ENCODE assay signal across 1 cellular context in the genomic region with DNA sequence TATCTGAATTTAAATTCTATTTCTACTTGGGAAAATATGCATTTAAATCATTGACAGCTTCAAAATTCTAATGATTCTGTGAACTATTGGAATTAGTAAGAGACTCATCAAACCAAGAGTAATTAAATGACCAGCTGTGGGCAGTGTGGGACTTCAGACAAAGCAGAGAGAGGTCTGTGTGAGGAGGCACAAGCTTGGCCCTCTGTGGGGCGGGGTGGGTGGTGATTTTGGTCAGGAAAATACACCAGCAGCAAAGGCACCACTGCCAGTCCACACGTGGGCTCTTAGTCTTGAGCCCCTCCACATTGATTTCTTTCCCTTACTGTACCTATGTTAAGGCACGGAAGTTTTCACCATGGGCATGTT.
TF ChIP-seq lines count a peak whose summit lies in the region.

No MANE protein-coding gene starts in this region.

TF ChIP-seq in K562, 482 proteins besides CTCF, POLR2A, EP300 and RAD21:
- TF ChIP-seq, protein P1, sequence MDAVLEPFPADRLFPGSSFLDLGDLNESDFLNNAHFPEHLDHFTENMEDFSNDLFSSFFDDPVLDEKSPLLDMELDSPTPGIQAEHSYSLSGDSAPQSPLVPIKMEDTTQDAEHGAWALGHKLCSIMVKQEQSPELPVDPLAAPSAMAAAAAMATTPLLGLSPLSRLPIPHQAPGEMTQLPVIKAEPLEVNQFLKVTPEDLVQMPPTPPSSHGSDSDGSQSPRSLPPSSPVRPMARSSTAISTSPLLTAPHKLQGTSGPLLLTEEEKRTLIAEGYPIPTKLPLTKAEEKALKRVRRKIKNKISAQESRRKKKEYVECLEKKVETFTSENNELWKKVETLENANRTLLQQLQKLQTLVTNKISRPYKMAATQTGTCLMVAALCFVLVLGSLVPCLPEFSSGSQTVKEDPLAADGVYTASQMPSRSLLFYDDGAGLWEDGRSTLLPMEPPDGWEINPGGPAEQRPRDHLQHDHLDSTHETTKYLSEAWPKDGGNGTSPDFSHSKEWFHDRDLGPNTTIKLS (IDR thresholded peaks at IDR 0.05; ENCODE audit: borderline replicate concordance, low read depth): no peak
- no peak for TF ChIP-seq FOXK2 (conservative IDR thresholded peaks at IDR 0.05 in 1 of 2, IDR thresholded peaks at IDR 0.05 in 1 of 2; ENCODE audit: low read depth in 2 of 2)
- TF ChIP-seq SNIP1 (IDR thresholded peaks at IDR 0.05; ENCODE audit: low read depth): no peak
- TF ChIP-seq RBFOX2 (IDR thresholded peaks at IDR 0.05; ENCODE audit: low read depth, low read length): no peak
- no peak for TF ChIP-seq RBM39 (optimal IDR thresholded peaks at IDR 0.05; ENCODE audit: low read depth, low read length)
- no peak for TF ChIP-seq PTRF (tag; IDR thresholded peaks at IDR 0.05)
- no peak for TF ChIP-seq FOXA1 (IDR thresholded peaks at IDR 0.05; ENCODE audit: borderline replicate concordance)
- no peak for TF ChIP-seq CBX8 (IDR thresholded peaks at IDR 0.05; ENCODE audit: borderline replicate concordance, extremely low read depth, low read depth, low read length, poor library complexity, severe bottlenecking)
- TF ChIP-seq RUNX1 (IDR thresholded peaks at IDR 0.05; ENCODE audit: low read depth): no peak
